17 cellular contexts compared by ENCODE assay signal in the genomic region with DNA sequence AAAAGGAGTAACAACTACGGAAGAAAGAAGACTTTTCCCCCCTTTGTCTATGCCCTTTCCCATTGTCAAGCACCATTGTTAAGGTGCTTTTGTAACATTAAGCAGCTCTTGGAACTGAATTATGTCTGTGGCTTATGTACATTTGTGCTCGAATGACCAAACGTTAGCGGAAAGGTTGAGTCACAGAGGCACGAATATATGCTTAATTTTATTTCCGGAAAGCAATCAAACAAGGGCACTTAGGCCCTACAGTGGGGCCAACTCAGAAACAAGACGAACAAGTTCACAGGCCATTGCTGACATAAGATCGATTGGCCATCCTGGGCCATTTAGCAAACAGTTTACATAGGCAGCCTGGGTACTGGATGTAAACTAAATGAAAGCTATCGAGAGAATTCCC.
"Had no signal": no experiment of that assay in that cellular context is flagged by ENCODE, and none has a peak within 500 bp of the region (broad histone marks: within the 10 kb centered on the region; RNA-seq: fewer than 3 reads in every experiment).

No MANE protein-coding gene starts in this region.

- H3K27me3 ChIP-seq: cardiac muscle cell, heart left ventricle, pancreas, right atrium auricular region, tibial artery had no signal

- DNase-seq: activated CD4-positive, CD25-positive, alpha-beta regulatory T cell treated with anti-CD3 and anti-CD28 coated beads, Interleukin-2, amount 50 U/mL, for 72 hours; activated naive CD4-positive, alpha-beta T cell; activated naive CD8-positive, alpha-beta T cell treated with anti-CD3 and anti-CD28 coated beads, Interleukin-2, amount 10 ng/mL, durations not matched to agents 7 days and 5 days; activated T-cell treated with anti-CD3 and anti-CD28 coated beads for 4 hours; aorta; foreskin melanocyte; heart left ventricle; left cardiac atrium; naive B cell; pancreas; stimulated activated CD4-positive, alpha-beta T cell treated with anti-CD3 and anti-CD28 coated beads, Interleukin-15, amount 100 ng/mL, for 24 hours; stimulated activated CD4-positive, alpha-beta T cell treated with anti-CD3 and anti-CD28 coated beads, Interleukin-4, amount 100 ng/mL, for 1 hour; stimulated activated naive B cell treated with anti-CD40 and anti-IgM and Interleukin-4, amounts not matched to agents 10 μg/mL and 1 μg/mL and 100 μg/mL, for 72 hours; tibial artery had no signal

- H3K9me3 ChIP-seq: heart left ventricle, pancreas, right atrium auricular region, tibial artery had no signal

- ATAC-seq: heart left ventricle; left cardiac atrium; stimulated activated naive B cell treated with anti-CD40 and anti-IgM and Interleukin-4, amounts not matched to agents 10 μg/mL and 1 μg/mL and 100 μg/mL, for 72 hours had no signal

- H3K4me3 ChIP-seq: cardiac muscle cell, heart left ventricle, pancreas, right atrium auricular region, tibial artery had no signal

- H3K36me3 ChIP-seq: cardiac muscle cell, heart left ventricle, pancreas, right atrium auricular region, tibial artery had no signal

- H3K27ac ChIP-seq: cardiac muscle cell, epithelial cell of prostate, heart left ventricle, pancreas, right atrium auricular region, tibial artery had no signal

- H3K4me1 ChIP-seq: heart left ventricle, pancreas, right atrium auricular region, tibial artery had no signal
